In genomic region chr3:153166206-153166605, GRCh38 we compare ENCODE assay signal across 8 cellular contexts. TPM values are rescaled to one million over a fixed set of nuclear protein-coding genes. Genes with fewer than 3 reads are reported as not detected.
DNase-seq lines count a peak whose midpoint lies in the region; ATAC-seq, FAIRE-seq and TF ChIP-seq lines count a peak whose summit lies in the region.

No MANE protein-coding gene starts in this region.

- peaks cover 42% of the 10 kb centered on the region for H3K4me1 Mint-ChIP-seq in activated CD4-positive, alpha-beta T cell treated with anti-CD3 and anti-CD28 coated beads, Interleukin-2, amount 10 ng/mL, durations not matched to agents 24 days and 14 days

- H3K27me3 Mint-ChIP-seq in activated CD4-positive, alpha-beta T cell treated with anti-CD3 and anti-CD28 coated beads, Interleukin-2, amount 10 ng/mL, durations not matched to agents 24 days and 14 days = no peaks in the 10 kb centered on the region

- intact Hi-C loops in activated CD4-positive, alpha-beta T cell treated with anti-CD3 and anti-CD28 coated beads, Interleukin-2, amount 10 ng/mL, durations not matched to agents 24 days and 14 days (cut with micrococcal nuclease) = loop anchor here (2.0 kb wide), 1 partner anchor 125 kb away; no protein-coding TSS in a partner anchor
- intact Hi-C loops in lower leg skin (cut with DNase I; ENCODE audit: low total_unique reads) = loop anchor here (10.0 kb wide), 1 partner anchor 111 kb away; no protein-coding TSS in a partner anchor

- no peak overlapping the region for H3K27ac Mint-ChIP-seq in activated CD4-positive, alpha-beta T cell treated with anti-CD3 and anti-CD28 coated beads, Interleukin-2, amount 10 ng/mL, durations not matched to agents 24 days and 14 days

- ATAC-seq in HG02973 (IDR thresholded peaks at IDR 0.05; ENCODE audit: unreplicated experiment) = no peak

- H3K4me3 ChIP-seq in fibroblast of the aortic adventitia (ENCODE audit: low read depth, low read length) (peak overlapping the region; percentile 94), lower leg skin (ENCODE audit: low read depth, poor library complexity, severe bottlenecking) (no peak overlapping the region)

- in situ Hi-C loops in G401 (cut with HindIII; ENCODE audit: low sequenced_read_pairs) = no loop called here

- DNase-seq in stimulated activated CD8-positive, alpha-beta memory T cell treated with anti-CD3 and anti-CD28 coated beads, Interleukin-15, amount 100 ng/mL, for 1 hour (ENCODE audit: low read depth) = peak; percentile 10
- DNase-seq in stimulated activated CD8-positive, alpha-beta memory T cell treated with anti-CD3 and anti-CD28 coated beads, Interleukin-4, amount 100 ng/mL, for 48 hours = no peak
- DNase-seq in activated CD4-positive, alpha-beta T cell treated with anti-CD3 and anti-CD28 coated beads, Interleukin-2, amount 10 ng/mL, durations not matched to agents 24 days and 14 days = peak; percentile 67
- DNase-seq in fibroblast of the aortic adventitia (ENCODE audit: low read depth) = peak; percentile 54
- DNase-seq in G401 (ENCODE audit: low spot score) = no peak
- no peak for DNase-seq in lower leg skin (ENCODE audit: low spot score in 2 of 2)
- DNase-seq in RCC 7860 (ENCODE audit: low spot score) = no peak

- TF ChIP-seq CTCF in fibroblast of the aortic adventitia (IDR thresholded peaks at IDR 0.05; ENCODE audit: insufficient read depth, low read length) (no peak), lower leg skin (IDR thresholded peaks at IDR 0.05) (no peak)

- WGBS in lower leg skin, 2 donors = 38 to 41% methylated on average over 3 of the region's 3 CpGs

- H3K36me3 Mint-ChIP-seq in activated CD4-positive, alpha-beta T cell treated with anti-CD3 and anti-CD28 coated beads, Interleukin-2, amount 10 ng/mL, durations not matched to agents 24 days and 14 days (ENCODE audit: low read depth) = peaks cover 32% of the 10 kb centered on the region

- no peak for TF ChIP-seq POLR2A in lower leg skin (IDR thresholded peaks at IDR 0.05)

- H3K9me3 Mint-ChIP-seq in activated CD4-positive, alpha-beta T cell treated with anti-CD3 and anti-CD28 coated beads, Interleukin-2, amount 10 ng/mL, durations not matched to agents 24 days and 14 days = no peaks in the 10 kb centered on the region

- H3K4me3 Mint-ChIP-seq in activated CD4-positive, alpha-beta T cell treated with anti-CD3 and anti-CD28 coated beads, Interleukin-2, amount 10 ng/mL, durations not matched to agents 24 days and 14 days = peak overlapping the region; percentile 91

- no peak for FAIRE-seq in RCC 7860 (lab: Jason Lieb, UNC)

RNA-seq across cellular contexts. Expression of gene RAP2B, which starts 4.2 kb away (rescaled TPM):
- 13.4 and 13.5 TPM in 2 replicates for total RNA-seq in activated CD4-positive, alpha-beta T cell treated with anti-CD3 and anti-CD28 coated beads, Interleukin-2, amount 10 ng/mL, durations not matched to agents 24 days and 14 days
- total RNA-seq in fibroblast of the aortic adventitia (ENCODE audit: low replicate concordance) = 24.8 and 49.5 TPM in 2 replicates
- 5.6 and 6.6 TPM in 2 replicates for total RNA-seq in G401 (2014; rRNA removed; shearing (Covaris generic))
- total RNA-seq in lower leg skin = 10 to 100 TPM; 10.1 to 13.7 (median 11.7) TPM

Comparison
In these comparisons a context has a peak if more than half of its experiments do, and no peak if none do; other contexts are left out.
1. DNase-seq: peak in stimulated activated CD8-positive, alpha-beta memory T cell treated with anti-CD3 and anti-CD28 coated beads, Interleukin-15, amount 100 ng/mL, for 1 hour (single experiment), activated CD4-positive, alpha-beta T cell treated with anti-CD3 and anti-CD28 coated beads, Interleukin-2, amount 10 ng/mL, durations not matched to agents 24 days and 14 days (single experiment) and fibroblast of the aortic adventitia (single experiment); none in stimulated activated CD8-positive, alpha-beta memory T cell treated with anti-CD3 and anti-CD28 coated beads, Interleukin-4, amount 100 ng/mL, for 48 hours (single experiment), G401 (single experiment), lower leg skin (0 of 2) and RCC 7860 (single experiment).